In the genomic region with DNA sequence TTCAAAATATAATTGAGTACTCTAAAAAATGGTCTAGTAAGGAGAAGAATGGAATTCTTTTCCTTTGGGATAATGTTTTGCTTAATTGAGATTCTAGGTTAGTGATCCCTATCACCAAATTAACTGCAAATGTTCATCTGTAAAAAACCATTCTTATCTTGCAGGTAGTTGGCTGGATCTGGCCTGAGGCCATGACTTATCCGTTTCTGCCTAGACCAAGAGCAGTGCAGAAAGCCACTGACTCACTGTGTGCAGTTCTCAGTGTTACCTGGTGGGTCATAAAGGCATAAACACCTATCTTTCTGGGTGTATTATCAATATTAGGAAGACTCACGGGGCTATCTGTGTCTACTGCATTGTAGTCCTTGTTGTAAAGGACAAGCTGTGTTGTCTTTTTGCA, we compare ENCODE assay signal across 12 cellular contexts. TPM values are rescaled to one million over a fixed set of nuclear protein-coding genes. Genes with fewer than 3 reads are reported as not detected.
DNase-seq lines count a peak whose midpoint lies in the region; ATAC-seq and TF ChIP-seq lines count a peak whose summit lies in the region.
"Had no signal": no experiment of that assay in that cellular context is flagged by ENCODE, and none has a peak within 500 bp of the region (broad histone marks: within the 10 kb centered on the region; RNA-seq: fewer than 3 reads in every experiment).

No MANE protein-coding gene starts in this region.

- no peaks in the 10 kb centered on the region for H3K27me3 Mint-ChIP-seq in CD8-positive, alpha-beta T cell (ENCODE audit: low read depth)
- peaks cover 2% of the 10 kb centered on the region for H3K27me3 Mint-ChIP-seq in IgD-negative memory B cell
- no peaks in the 10 kb centered on the region for H3K27me3 Mint-ChIP-seq in activated T-cell treated with anti-CD3 and anti-CD28 coated beads, Interleukin-2, amount 50 U/mL, for 72 hours (ENCODE audit: low read depth)
- H3K27me3 Mint-ChIP-seq in type B pancreatic cell = peaks cover 4% of the 10 kb centered on the region

- WGBS in heart left ventricle, 4 donors = 76 to 85% (median 81%) methylated on average over 2 of the region's 2 CpGs

- H3K36me3 Mint-ChIP-seq in CD8-positive, alpha-beta T cell = peaks cover 75% of the 10 kb centered on the region
- peaks cover 20% of the 10 kb centered on the region for H3K36me3 Mint-ChIP-seq in IgD-negative memory B cell
- H3K36me3 Mint-ChIP-seq in activated T-cell treated with anti-CD3 and anti-CD28 coated beads, Interleukin-2, amount 50 U/mL, for 72 hours (ENCODE audit: insufficient read depth in 2 of 2) = peaks cover 11 to 13% of the 10 kb centered on the region in 2 donors
- H3K36me3 Mint-ChIP-seq in type B pancreatic cell = peaks cover 6% of the 10 kb centered on the region

- no peaks in the 10 kb centered on the region for H3K9me3 ChIP-seq in CD8-positive, alpha-beta T cell (ENCODE audit: low read length)
- H3K9me3 ChIP-seq in mucosa of descending colon = no peaks in the 10 kb centered on the region
- no peaks in the 10 kb centered on the region for H3K9me3 ChIP-seq in heart left ventricle
- H3K9me3 ChIP-seq: right atrium auricular region had no signal

- intact Hi-C loops in CD8-positive, alpha-beta T cell (cut with DNase I, micrococcal nuclease) = loop anchor here (2.0 to 10.0 kb wide), 3 partner anchors 16 to 1610 kb away; partner anchors contain the start of gene HMGN4 (in 1 of the 2)
- intact Hi-C loops in mucosa of descending colon (cut with DNase I, micrococcal nuclease) = no loop called here
- intact Hi-C loops in heart left ventricle (cut with DNase I) = no loop called here

- H3K4me3 Mint-ChIP-seq in CD8-positive, alpha-beta T cell = peak overlapping the region; percentile 74
- H3K4me3 Mint-ChIP-seq in IgD-negative memory B cell (peak overlapping the region; percentile 59 to 90 (median 82)), type B pancreatic cell (no peak overlapping the region)
- peak overlapping the region; percentile 69 to 87 for H3K4me3 Mint-ChIP-seq in activated T-cell treated with anti-CD3 and anti-CD28 coated beads, Interleukin-2, amount 50 U/mL, for 72 hours

- POLR2A ChIA-PET in CD8-positive, alpha-beta T cell (lab: Charles Lee) = interaction anchor here (1.0 to 15.5 kb wide), 11 partner anchors 8 to 84 kb away, joined by 3 to 404 read pairs (median 4); partner anchors contain the start of gene RIPOR2

- H3K27ac Mint-ChIP-seq in CD8-positive, alpha-beta T cell = peak overlapping the region; percentile 77
- H3K27ac Mint-ChIP-seq in IgD-negative memory B cell (peak overlapping the region in 2 of 3 donors; percentile 8 to 53), type B pancreatic cell (no peak overlapping the region)
- peak overlapping the region; percentile 57 for H3K27ac Mint-ChIP-seq in activated T-cell treated with anti-CD3 and anti-CD28 coated beads, Interleukin-2, amount 50 U/mL, for 72 hours

- DNase-seq in CD8-positive, alpha-beta T cell = peak in 2 of 7 experiments; percentile 43
- DNase-seq in activated T-cell treated with anti-CD3 and anti-CD28 coated beads, Interleukin-2, amount 50 U/mL, for 72 hours = peak; percentile 50 to 66
- DNase-seq in mucosa of descending colon (no peak), heart left ventricle (no peak), OCI-M1 (lab: John Stamatoyannopoulos, UW) (no peak), type B pancreatic cell (ENCODE audit: extremely low spot score, unreplicated experiment) (no peak)
- DNase-seq: amygdala, Calu3, NCI-H510A, SHP77 had no signal

- peak; percentile 41 for ATAC-seq in CD8-positive, alpha-beta T cell
- peak; percentile 59 for ATAC-seq in activated T-cell treated with anti-CD3 and anti-CD28 coated beads, Interleukin-2, amount 50 U/mL, for 72 hours (replicated peaks in 1 of 2)
- ATAC-seq in mucosa of descending colon (peak; percentile 40), heart left ventricle (no peak)

- TF ChIP-seq CTCF in CD8-positive, alpha-beta T cell (IDR thresholded peaks at IDR 0.05) = no peak
- no peak for TF ChIP-seq CTCF in mucosa of descending colon (IDR thresholded peaks at IDR 0.05)
- no peak for TF ChIP-seq CTCF in heart left ventricle (IDR thresholded peaks at IDR 0.05)
- no peak for TF ChIP-seq CTCF in type B pancreatic cell (conservative IDR thresholded peaks at IDR 0.05)

- peak overlapping the region; percentile 29 for H3K4me3 ChIP-seq in CD8-positive, alpha-beta T cell (ENCODE audit: low read depth, low read length)
- no peak overlapping the region for H3K4me3 ChIP-seq in mucosa of descending colon
- H3K4me3 ChIP-seq in heart left ventricle = no peak overlapping the region
- H3K4me3 ChIP-seq: right atrium auricular region had no signal

- H3K27me3 ChIP-seq in CD8-positive, alpha-beta T cell (ENCODE audit: insufficient read depth, low read length) = no peaks in the 10 kb centered on the region
- H3K27me3 ChIP-seq in heart left ventricle = no peaks in the 10 kb centered on the region
- H3K27me3 ChIP-seq: right atrium auricular region had no signal

- H3K4me1 ChIP-seq in CD8-positive, alpha-beta T cell (ENCODE audit: insufficient read depth, low read length) = peaks cover 85% of the 10 kb centered on the region
- H3K4me1 ChIP-seq in mucosa of descending colon (ENCODE audit: low read depth) (no peaks in the 10 kb centered on the region), heart left ventricle (peaks cover 0 to 75% (median 9%) of the 10 kb centered on the region in 12 donors)

- H3K36me3 ChIP-seq in CD8-positive, alpha-beta T cell (ENCODE audit: insufficient read depth, low read length) = peaks cover 6% of the 10 kb centered on the region
- no peaks in the 10 kb centered on the region for H3K36me3 ChIP-seq in mucosa of descending colon (ENCODE audit: low read depth)
- no peaks in the 10 kb centered on the region for H3K36me3 ChIP-seq in heart left ventricle
- H3K36me3 ChIP-seq: right atrium auricular region had no signal

- H3K4me1 Mint-ChIP-seq in CD8-positive, alpha-beta T cell (ENCODE audit: low read depth) = peaks cover 86% of the 10 kb centered on the region
- H3K4me1 Mint-ChIP-seq in IgD-negative memory B cell (peaks cover 60 to 78% (median 65%) of the 10 kb centered on the region in 3 donors), type B pancreatic cell (ENCODE audit: unreplicated experiment) (peaks cover 19% of the 10 kb centered on the region)
- peaks cover 99% of the 10 kb centered on the region for H3K4me1 Mint-ChIP-seq in activated T-cell treated with anti-CD3 and anti-CD28 coated beads, Interleukin-2, amount 50 U/mL, for 72 hours (ENCODE audit: low read depth)

- H3K9me3 Mint-ChIP-seq in CD8-positive, alpha-beta T cell = no peaks in the 10 kb centered on the region
- H3K9me3 Mint-ChIP-seq in IgD-negative memory B cell = peaks cover 0 to 2% (median 0%) of the 10 kb centered on the region in 3 donors
- peaks cover 6 to 11% of the 10 kb centered on the region in 2 donors for H3K9me3 Mint-ChIP-seq in activated T-cell treated with anti-CD3 and anti-CD28 coated beads, Interleukin-2, amount 50 U/mL, for 72 hours
- peaks cover 6% of the 10 kb centered on the region for H3K9me3 Mint-ChIP-seq in type B pancreatic cell

- no peak for TF ChIP-seq POLR2A in heart left ventricle (IDR thresholded peaks at IDR 0.05)

- peak overlapping the region; percentile 0 for H3K27ac ChIP-seq in CD8-positive, alpha-beta T cell (ENCODE audit: low read depth, low read length)
- peak overlapping the region in 1 of 12 donors; percentile 65 for H3K27ac ChIP-seq in heart left ventricle
- H3K27ac ChIP-seq: right atrium auricular region had no signal

- CTCF ChIA-PET in CD8-positive, alpha-beta T cell (lab: Charles Lee) = interaction anchor here (0.9 to 10.1 kb wide), 11 partner anchors 10 to 103 kb away, joined by 3 to 98 read pairs (median 3); partner anchors contain the start of gene RIPOR2

RNA-seq across cellular contexts. Expression of gene RIPOR2, which starts 10.8 kb away (rescaled TPM):
- 10 to 100 TPM; 92.5 to 93.2 TPM for total RNA-seq in CD8-positive, alpha-beta T cell
- polyA plus RNA-seq in IgD-negative memory B cell (561 TPM), heart left ventricle (1 to 10 TPM in 1 of 2 donors, under 1 TPM in 1; 0.76 to 1.9 TPM)
- total RNA-seq in activated T-cell treated with anti-CD3 and anti-CD28 coated beads, Interleukin-2, amount 50 U/mL, for 72 hours = 10 to 100 TPM; 67.0 to 69.7 TPM
- total RNA-seq in mucosa of descending colon (1 to 10 TPM; 2.9 to 4.7 (median 4.1) TPM), heart left ventricle (10 to 100 TPM in 1 of 9 donors, 1 to 10 TPM in 8; 2.7 to 14.2 (median 4.6) TPM), type B pancreatic cell (ENCODE audit: low replicate concordance) (2.1 and 4.2 TPM in 2 replicates)

Comparison
In these comparisons a context has a peak if more than half of its experiments do, and no peak if none do; other contexts are left out.
1. ATAC-seq: peak in CD8-positive, alpha-beta T cell (single experiment), activated T-cell treated with anti-CD3 and anti-CD28 coated beads, Interleukin-2, amount 50 U/mL, for 72 hours (2 of 2) and mucosa of descending colon (single experiment); none in heart left ventricle (0 of 4).
2. DNase-seq: peak in activated T-cell treated with anti-CD3 and anti-CD28 coated beads, Interleukin-2, amount 50 U/mL, for 72 hours (2 of 2); none in mucosa of descending colon (0 of 3), heart left ventricle (0 of 5), OCI-M1 (single experiment) and type B pancreatic cell (single experiment).
3. RNA of gene RIPOR2, which starts 10.8 kb away (total RNA-seq): 92.5 to 93.2 TPM in CD8-positive, alpha-beta T cell and 67.0 to 69.7 TPM in activated T-cell treated with anti-CD3 and anti-CD28 coated beads, Interleukin-2, amount 50 U/mL, for 72 hours; 2.7 to 14.2 TPM in heart left ventricle, 2.1 to 4.2 TPM in type B pancreatic cell and 2.9 to 4.7 TPM in mucosa of descending colon; every median in the first group is over 4 times any median in the second.
4. intact Hi-C loops: an anchor here in CD8-positive, alpha-beta T cell (2.0 to 10.0 kb wide); none called in mucosa of descending colon and heart left ventricle.